In the genomic region with DNA sequence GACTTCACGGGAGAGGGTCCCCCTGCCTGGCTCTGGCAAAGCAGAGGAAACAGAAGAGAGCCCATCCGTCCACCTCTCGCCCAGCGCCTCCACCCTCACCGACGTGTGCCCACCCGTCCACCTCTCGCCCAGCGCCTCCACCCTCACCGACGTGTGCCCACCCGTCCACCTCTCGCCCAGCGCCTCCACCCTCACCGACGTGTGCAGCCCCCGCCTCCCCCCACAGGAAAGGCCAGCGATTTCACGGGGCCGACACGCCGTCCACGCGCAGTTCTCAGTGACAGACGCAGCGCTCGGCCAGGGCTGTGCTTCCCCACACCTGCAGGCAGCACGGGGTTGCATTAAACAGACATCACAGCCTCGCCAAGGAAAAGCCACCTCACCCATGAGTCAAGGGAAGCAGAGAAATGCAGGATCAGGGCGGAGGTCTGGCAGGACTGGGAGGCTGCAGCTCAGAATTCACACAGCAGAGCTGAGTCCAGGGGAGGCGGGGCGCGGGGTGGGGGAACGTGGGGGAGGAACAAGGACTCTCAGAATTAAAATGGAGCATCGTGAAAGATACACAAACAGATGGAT, we compare ENCODE assay signal across 26 cellular contexts.
DNase-seq lines count a peak whose midpoint lies in the region; ATAC-seq and TF ChIP-seq lines count a peak whose summit lies in the region.
"Had no signal": no experiment of that assay in that cellular context is flagged by ENCODE, and none has a peak within 500 bp of the region (broad histone marks: within the 10 kb centered on the region; RNA-seq: fewer than 3 reads in every experiment).

No MANE protein-coding gene starts in this region.

- WGBS in psoas muscle, 3 donors = 11 to 29% (median 18%) methylated on average over 34 to 35 of the region's 35 CpGs

- no peaks in the 10 kb centered on the region for H3K9me3 ChIP-seq in psoas muscle
- H3K9me3 ChIP-seq: adrenal gland, BE2C, left ventricle myocardium inferior, SJCRH30, spleen had no signal

- no peak overlapping the region for H3K4me3 ChIP-seq in psoas muscle
- H3K4me3 ChIP-seq: adrenal gland, left ventricle myocardium inferior, SJCRH30, spleen had no signal

- no peak for TF ChIP-seq CTCF in psoas muscle (IDR thresholded peaks at IDR 0.05)

- intact Hi-C loops in psoas muscle (cut with DNase I) = no loop called here

- H3K4me1 ChIP-seq in psoas muscle = no peaks in the 10 kb centered on the region
- H3K4me1 ChIP-seq: adrenal gland, BE2C, foreskin keratinocyte, left ventricle myocardium inferior, SJCRH30, spleen had no signal

- peak; percentile 21 for DNase-seq in NOMO-1 treated with DMSO at 0.1 percent for 48 hours (lab: John Stamatoyannopoulos, UW; ENCODE audit: unreplicated experiment)
- DNase-seq in NOMO-1 treated with dmso at 0.1 percent for 144 hours (lab: John Stamatoyannopoulos, UW; ENCODE audit: unreplicated experiment) = no peak
- peak; percentile 65 for DNase-seq in left kidney (ENCODE audit: low read depth, low spot score)
- no peak for DNase-seq in activated T-cell treated with anti-CD3 and anti-CD28 coated beads, Interleukin-2, amount 50 U/mL, for 1 hour
- DNase-seq in psoas muscle = no peak
- no peak for DNase-seq in OCI-M2 (lab: John Stamatoyannopoulos, UW; ENCODE audit: unreplicated experiment)
- no peak for DNase-seq in activated CD8-positive, alpha-beta memory T cell treated with anti-CD3 and anti-CD28 coated beads, Interleukin-2, amount 50 U/mL, for 4 hours
- DNase-seq: activated CD4-positive, alpha-beta T cell treated with anti-CD3 and anti-CD28 coated beads, Interleukin-2, amount 10 ng/mL, durations not matched to agents 24 days and 14 days; activated gamma-delta T cell treated with Interleukin-2 at 50 U/mL for 16 hours; adrenal gland; BE2C; COR-L47; dermis blood vessel endothelial cell; DND-41; foreskin keratinocyte; left ventricle myocardium inferior; NCI-H1105; NCI-H2107; NCI-H748 treated with DMSO at 0.1 percent for 48 hours; retina; SJCRH30; spleen; stimulated activated CD4-positive, alpha-beta T cell treated with anti-CD3 and anti-CD28 coated beads, Interleukin-4, amount 100 ng/mL, for 24 hours had no signal

- H3K36me3 ChIP-seq in psoas muscle (ENCODE audit: insufficient read depth in 1 of 2, low read depth in 1 of 2) = no peaks in the 10 kb centered on the region
- H3K36me3 ChIP-seq: adrenal gland, BE2C, left ventricle myocardium inferior, SJCRH30, spleen had no signal

- no peak for ATAC-seq in psoas muscle
- ATAC-seq: foreskin keratinocyte, HepG2 had no signal

- H3K27me3 ChIP-seq in psoas muscle (ENCODE audit: insufficient read depth in 3 of 3, low read length in 2 of 3) = peaks cover 0 to 11% (median 9%) of the 10 kb centered on the region in 3 donors
- H3K27me3 ChIP-seq: foreskin keratinocyte had no signal

- H3K27ac ChIP-seq in cingulate gyrus (ENCODE audit: low read depth, low read length) = peak overlapping the region; percentile 19
- no peak overlapping the region for H3K27ac ChIP-seq in psoas muscle
- H3K27ac ChIP-seq: adrenal gland, epithelial cell of prostate, foreskin keratinocyte, left ventricle myocardium inferior, SJCRH30, spleen had no signal

Comparison
In these comparisons a context has a peak if more than half of its experiments do, and no peak if none do; other contexts are left out.
1. DNase-seq: peak in NOMO-1 treated with DMSO at 0.1 percent for 48 hours (single experiment) and left kidney (single experiment); none in NOMO-1 treated with dmso at 0.1 percent for 144 hours (single experiment), activated T-cell treated with anti-CD3 and anti-CD28 coated beads, Interleukin-2, amount 50 U/mL, for 1 hour (single experiment), psoas muscle (0 of 2), OCI-M2 (single experiment) and activated CD8-positive, alpha-beta memory T cell treated with anti-CD3 and anti-CD28 coated beads, Interleukin-2, amount 50 U/mL, for 4 hours (single experiment).